19 cellular contexts compared by ENCODE assay signal in genomic region chr2:232103140-232103737, GRCh38.
DNase-seq lines count a peak whose midpoint lies in the region; FAIRE-seq and TF ChIP-seq lines count a peak whose summit lies in the region.
"Had no signal": no experiment of that assay in that cellular context is flagged by ENCODE, and none has a peak within 500 bp of the region (broad histone marks: within the 10 kb centered on the region; RNA-seq: fewer than 3 reads in every experiment).

No MANE protein-coding gene starts in this region.

- no peaks in the 10 kb centered on the region for H3K27me3 ChIP-seq in testis

- no peaks in the 10 kb centered on the region for H3K4me1 ChIP-seq in testis
- H3K4me1 ChIP-seq: psoas muscle had no signal

- WGBS in testis, 2 donors = 88% methylated on average over 2 of the region's 2 CpGs

- intact Hi-C loops in testis (cut with DNase I; ENCODE audit: low total_unique reads) = no loop called here

- no peak overlapping the region for H3K27ac ChIP-seq in testis
- H3K27ac ChIP-seq: HL-60, psoas muscle had no signal

- no peaks in the 10 kb centered on the region for H3K9me3 ChIP-seq in testis
- H3K9me3 ChIP-seq: psoas muscle had no signal

- TF ChIP-seq POLR2A in GM12891 (IDR thresholded peaks at IDR 0.05; ENCODE audit: low read depth, low read length) (no peak), testis (IDR thresholded peaks at IDR 0.05) (no peak)

- TF ChIP-seq CTCF in AG10803 (conservative IDR thresholded peaks at IDR 0.05; ENCODE audit: low read length) (no peak), testis (IDR thresholded peaks at IDR 0.05) (no peak)

- H3K36me3 ChIP-seq in testis (ENCODE audit: low read depth, missing control alignments) = no peaks in the 10 kb centered on the region

- FAIRE-seq in endometrium (lab: Jason Lieb, UNC) = peak; percentile 72
- FAIRE-seq in GM12891 (lab: Jason Lieb, UNC) = no peak

- DNase-seq in AG10803 (ENCODE audit: low read depth) (peak; percentile 39), NCI-H446 treated with DMSO at 0.1 percent for 48 hours (lab: John Stamatoyannopoulos, UW) (peak; percentile 9), globus pallidus (ENCODE audit: low spot score) (peak; percentile 53), GM12891 (ENCODE audit: insufficient read length, low spot score) (no peak), NCI-H748 (lab: John Stamatoyannopoulos, UW; ENCODE audit: unreplicated experiment) (no peak), NCI-H510A treated with DMSO at 0.1 percent for 48 hours (lab: John Stamatoyannopoulos, UW) (no peak), testis (no peak)
- DNase-seq: activated CD4-positive, alpha-beta T cell treated with anti-CD3 and anti-CD28 coated beads for 1 hour; GF-D8; IMR-90; left cardiac atrium; NCI-H1694 treated with DMSO at 0.1 percent for 48 hours; psoas muscle; RPMI8226; stimulated activated CD4-positive, alpha-beta T cell treated with anti-CD3 and anti-CD28 coated beads, Interleukin-4, amount 100 ng/mL, for 4 hours; SW 1271 had no signal

- H3K4me3 ChIP-seq in AG10803 (ENCODE audit: low read length) (no peak overlapping the region), testis (no peak overlapping the region)
- H3K4me3 ChIP-seq: psoas muscle, smooth muscle cell had no signal

TF ChIP-seq in GM12891, 5 proteins besides CTCF, POLR2A, EP300 and RAD21:
- TF ChIP-seq POU2F2 (IDR thresholded peaks at IDR 0.05; ENCODE audit: low read depth, low read length) = no peak
- no peak for TF ChIP-seq TAF1 (IDR thresholded peaks at IDR 0.05; ENCODE audit: low read depth, low read length)
- TF ChIP-seq PAX5 (IDR thresholded peaks at IDR 0.05; ENCODE audit: insufficient read depth, low read length, severe bottlenecking) = no peak
- TF ChIP-seq SPI1 (IDR thresholded peaks at IDR 0.05; ENCODE audit: low read depth, low read length) = no peak
- no peak for TF ChIP-seq POLR2AphosphoS5 (IDR thresholded peaks at IDR 0.05; ENCODE audit: low read depth, low read length)

Comparison
In these comparisons a context has a peak if more than half of its experiments do, and no peak if none do; other contexts are left out.
1. DNase-seq: peak in AG10803 (single experiment), NCI-H446 treated with DMSO at 0.1 percent for 48 hours (single experiment) and globus pallidus (single experiment); none in GM12891 (single experiment), NCI-H748 (single experiment), NCI-H510A treated with DMSO at 0.1 percent for 48 hours (single experiment) and testis (single experiment).